Comparison of ENCODE assay signal across 8 cellular contexts in genomic region chrX:15761564-15762191, GRCh38. TPM values are rescaled to one million over a fixed set of nuclear protein-coding genes. Genes with fewer than 3 reads are reported as not detected.
A peak's percentile ranks its signal among the peaks of the same experiment; 100 is the strongest.
DNase-seq lines count a peak whose midpoint lies in the region; ATAC-seq and TF ChIP-seq lines count a peak whose summit lies in the region.

No MANE protein-coding gene starts in this region.

- peak; percentile 15 for DNase-seq in stimulated activated CD4-positive, alpha-beta T cell treated with anti-CD3 and anti-CD28 coated beads, Interleukin-1b, Interleukin-23, amount 100 ng/mL, for 48 hours
- DNase-seq in stimulated activated CD4-positive, alpha-beta T cell treated with anti-CD3 and anti-CD28 coated beads, Interleukin-4, amount 100 ng/mL, for 1 hour = no peak
- DNase-seq in WTC11 (ENCODE audit: low spot score) = peak; percentile 22
- DNase-seq in erythroblast (lab: John Stamatoyannopoulos, UW) = peak; percentile 13 to 51
- peak; percentile 44 for DNase-seq in osteocyte (ENCODE audit: extremely low spot score, unreplicated experiment)
- DNase-seq in putamen (ENCODE audit: low spot score) = no peak

- CTCF ChIA-PET in WTC11 (lab: Charles Lee) = no interaction called here

- H3K4me3 Mint-ChIP-seq in IgD-negative memory B cell (no peak overlapping the region), WTC11 (no peak overlapping the region), osteocyte (ENCODE audit: unreplicated experiment) (no peak overlapping the region)

- TF ChIP-seq CTCF in WTC11 (IDR thresholded peaks at IDR 0.05) = 0 out of 2 replicates have a peak, but pooled peaks have one; percentile 39
- peak; percentile 84 for TF ChIP-seq CTCF in osteocyte (IDR thresholded peaks at IDR 0.05)

- peaks cover 5% of the 10 kb centered on the region for H3K36me3 Mint-ChIP-seq in IgD-negative memory B cell
- peaks cover 7% of the 10 kb centered on the region for H3K36me3 Mint-ChIP-seq in WTC11
- no peaks in the 10 kb centered on the region for H3K36me3 Mint-ChIP-seq in osteocyte (ENCODE audit: unreplicated experiment)

- H3K27ac Mint-ChIP-seq in IgD-negative memory B cell = peak overlapping the region in 2 of 3 donors; percentile 48 to 50
- H3K27ac Mint-ChIP-seq in WTC11 = no peak overlapping the region
- no peak overlapping the region for H3K27ac Mint-ChIP-seq in osteocyte (ENCODE audit: unreplicated experiment)

- TF ChIP-seq POLR2A in erythroblast (IDR thresholded peaks at IDR 0.05; ENCODE audit: low read length) = no peak

- H3K4me1 Mint-ChIP-seq in IgD-negative memory B cell (peaks cover 5 to 16% (median 9%) of the 10 kb centered on the region in 3 donors), WTC11 (peaks cover 4% of the 10 kb centered on the region; the same call in 1 of the 2 replicates), osteocyte (ENCODE audit: unreplicated experiment) (no peaks in the 10 kb centered on the region)

- ATAC-seq in WTC11 = peak; percentile 73
- no peak for ATAC-seq in HG02973 (IDR thresholded peaks at IDR 0.05; ENCODE audit: unreplicated experiment)

- no peaks in the 10 kb centered on the region for H3K27me3 Mint-ChIP-seq in IgD-negative memory B cell
- no peaks in the 10 kb centered on the region for H3K27me3 Mint-ChIP-seq in WTC11 (ENCODE audit: low read depth)
- no peaks in the 10 kb centered on the region for H3K27me3 Mint-ChIP-seq in osteocyte (ENCODE audit: unreplicated experiment)

- H3K9me3 Mint-ChIP-seq in IgD-negative memory B cell = no peaks in the 10 kb centered on the region
- no peaks in the 10 kb centered on the region for H3K9me3 Mint-ChIP-seq in WTC11
- no peaks in the 10 kb centered on the region for H3K9me3 Mint-ChIP-seq in osteocyte (ENCODE audit: unreplicated experiment)

- POLR2A ChIA-PET in WTC11 (lab: Charles Lee) = no interaction called here

TF ChIP-seq in WTC11, 78 proteins besides CTCF, POLR2A, EP300 and RAD21:
- TF ChIP-seq, protein P1, sequence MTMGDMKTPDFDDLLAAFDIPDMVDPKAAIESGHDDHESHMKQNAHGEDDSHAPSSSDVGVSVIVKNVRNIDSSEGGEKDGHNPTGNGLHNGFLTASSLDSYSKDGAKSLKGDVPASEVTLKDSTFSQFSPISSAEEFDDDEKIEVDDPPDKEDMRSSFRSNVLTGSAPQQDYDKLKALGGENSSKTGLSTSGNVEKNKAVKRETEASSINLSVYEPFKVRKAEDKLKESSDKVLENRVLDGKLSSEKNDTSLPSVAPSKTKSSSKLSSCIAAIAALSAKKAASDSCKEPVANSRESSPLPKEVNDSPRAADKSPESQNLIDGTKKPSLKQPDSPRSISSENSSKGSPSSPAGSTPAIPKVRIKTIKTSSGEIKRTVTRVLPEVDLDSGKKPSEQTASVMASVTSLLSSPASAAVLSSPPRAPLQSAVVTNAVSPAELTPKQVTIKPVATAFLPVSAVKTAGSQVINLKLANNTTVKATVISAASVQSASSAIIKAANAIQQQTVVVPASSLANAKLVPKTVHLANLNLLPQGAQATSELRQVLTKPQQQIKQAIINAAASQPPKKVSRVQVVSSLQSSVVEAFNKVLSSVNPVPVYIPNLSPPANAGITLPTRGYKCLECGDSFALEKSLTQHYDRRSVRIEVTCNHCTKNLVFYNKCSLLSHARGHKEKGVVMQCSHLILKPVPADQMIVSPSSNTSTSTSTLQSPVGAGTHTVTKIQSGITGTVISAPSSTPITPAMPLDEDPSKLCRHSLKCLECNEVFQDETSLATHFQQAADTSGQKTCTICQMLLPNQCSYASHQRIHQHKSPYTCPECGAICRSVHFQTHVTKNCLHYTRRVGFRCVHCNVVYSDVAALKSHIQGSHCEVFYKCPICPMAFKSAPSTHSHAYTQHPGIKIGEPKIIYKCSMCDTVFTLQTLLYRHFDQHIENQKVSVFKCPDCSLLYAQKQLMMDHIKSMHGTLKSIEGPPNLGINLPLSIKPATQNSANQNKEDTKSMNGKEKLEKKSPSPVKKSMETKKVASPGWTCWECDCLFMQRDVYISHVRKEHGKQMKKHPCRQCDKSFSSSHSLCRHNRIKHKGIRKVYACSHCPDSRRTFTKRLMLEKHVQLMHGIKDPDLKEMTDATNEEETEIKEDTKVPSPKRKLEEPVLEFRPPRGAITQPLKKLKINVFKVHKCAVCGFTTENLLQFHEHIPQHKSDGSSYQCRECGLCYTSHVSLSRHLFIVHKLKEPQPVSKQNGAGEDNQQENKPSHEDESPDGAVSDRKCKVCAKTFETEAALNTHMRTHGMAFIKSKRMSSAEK (CRISPR knock-in tag; IDR thresholded peaks at IDR 0.05; ENCODE audit: borderline replicate concordance) = no peak
- TF ChIP-seq, protein P2, sequence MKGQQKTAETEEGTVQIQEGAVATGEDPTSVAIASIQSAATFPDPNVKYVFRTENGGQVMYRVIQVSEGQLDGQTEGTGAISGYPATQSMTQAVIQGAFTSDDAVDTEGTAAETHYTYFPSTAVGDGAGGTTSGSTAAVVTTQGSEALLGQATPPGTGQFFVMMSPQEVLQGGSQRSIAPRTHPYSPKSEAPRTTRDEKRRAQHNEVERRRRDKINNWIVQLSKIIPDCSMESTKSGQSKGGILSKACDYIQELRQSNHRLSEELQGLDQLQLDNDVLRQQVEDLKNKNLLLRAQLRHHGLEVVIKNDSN (CRISPR knock-in tag; IDR thresholded peaks at IDR 0.05) = no peak
- TF ChIP-seq JAZF1 (CRISPR knock-in tag; IDR thresholded peaks at IDR 0.05) (no peak), GABPB1 (CRISPR knock-in tag; IDR thresholded peaks at IDR 0.05) (no peak), MLX (CRISPR knock-in tag; IDR thresholded peaks at IDR 0.05) (no peak), MXD4 (CRISPR knock-in tag; IDR thresholded peaks at IDR 0.05; ENCODE audit: borderline replicate concordance) (no peak), OVOL2 (CRISPR knock-in tag; IDR thresholded peaks at IDR 0.05; ENCODE audit: borderline replicate concordance) (no peak), PRRX2 (CRISPR knock-in tag; IDR thresholded peaks at IDR 0.05) (no peak), GRHL2 (CRISPR knock-in tag; IDR thresholded peaks at IDR 0.05; ENCODE audit: insufficient replicate concordance, severe bottlenecking) (no peak), TCF7 (CRISPR knock-in tag; IDR thresholded peaks at IDR 0.05; ENCODE audit: low read depth) (no peak), NFATC4 (CRISPR knock-in tag; IDR thresholded peaks at IDR 0.05) (no peak), SMAD4 (CRISPR knock-in tag; IDR thresholded peaks at IDR 0.05) (no peak), TP53 (CRISPR knock-in tag; IDR thresholded peaks at IDR 0.05) (no peak), NFYB (CRISPR knock-in tag; conservative IDR thresholded peaks at IDR 0.05; ENCODE audit: low read depth) (no peak), HMGA2 (CRISPR knock-in tag; IDR thresholded peaks at IDR 0.05) (no peak)
- TF ChIP-seq, protein P3, sequence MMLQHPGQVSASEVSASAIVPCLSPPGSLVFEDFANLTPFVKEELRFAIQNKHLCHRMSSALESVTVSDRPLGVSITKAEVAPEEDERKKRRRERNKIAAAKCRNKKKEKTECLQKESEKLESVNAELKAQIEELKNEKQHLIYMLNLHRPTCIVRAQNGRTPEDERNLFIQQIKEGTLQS (CRISPR knock-in tag; conservative IDR thresholded peaks at IDR 0.05) = no peak
- TF ChIP-seq, protein P4, sequence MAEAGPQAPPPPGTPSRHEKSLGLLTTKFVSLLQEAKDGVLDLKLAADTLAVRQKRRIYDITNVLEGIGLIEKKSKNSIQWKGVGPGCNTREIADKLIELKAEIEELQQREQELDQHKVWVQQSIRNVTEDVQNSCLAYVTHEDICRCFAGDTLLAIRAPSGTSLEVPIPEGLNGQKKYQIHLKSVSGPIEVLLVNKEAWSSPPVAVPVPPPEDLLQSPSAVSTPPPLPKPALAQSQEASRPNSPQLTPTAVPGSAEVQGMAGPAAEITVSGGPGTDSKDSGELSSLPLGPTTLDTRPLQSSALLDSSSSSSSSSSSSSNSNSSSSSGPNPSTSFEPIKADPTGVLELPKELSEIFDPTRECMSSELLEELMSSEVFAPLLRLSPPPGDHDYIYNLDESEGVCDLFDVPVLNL (CRISPR knock-in tag; IDR thresholded peaks at IDR 0.05; ENCODE audit: borderline replicate concordance, low read depth) = no peak

RNA-seq across cellular contexts. Expression of gene CA5B, which starts 23.6 kb away (rescaled TPM):
- polyA plus RNA-seq in IgD-negative memory B cell = 25.0 TPM
- total RNA-seq in WTC11 (2021) = 7.3 to 9.0 TPM (median 7.9 TPM) in 3 replicates
- 10.7 and 12.1 TPM in 2 replicates for total RNA-seq in osteocyte

RNA-seq across cellular contexts. Expression of gene ZRSR2, which starts 28.6 kb away (rescaled TPM):
- 43.8 TPM for polyA plus RNA-seq in IgD-negative memory B cell
- total RNA-seq in WTC11 (2021) (7.0 to 8.9 TPM (median 8.6 TPM) in 3 replicates), osteocyte (14.0 and 16.3 TPM in 2 replicates)

Comparison
In these comparisons a context has a peak if more than half of its experiments do, and no peak if none do; other contexts are left out.
1. DNase-seq: peak in stimulated activated CD4-positive, alpha-beta T cell treated with anti-CD3 and anti-CD28 coated beads, Interleukin-1b, Interleukin-23, amount 100 ng/mL, for 48 hours (single experiment), WTC11 (single experiment), erythroblast (2 of 2) and osteocyte (single experiment); none in stimulated activated CD4-positive, alpha-beta T cell treated with anti-CD3 and anti-CD28 coated beads, Interleukin-4, amount 100 ng/mL, for 1 hour (single experiment) and putamen (single experiment).
2. H3K27ac Mint-ChIP-seq: peak in IgD-negative memory B cell (2 of 3); none in WTC11 (single experiment) and osteocyte (single experiment).